Comparison of ENCODE assay signal across 27 cellular contexts in genomic region chr17:82225368-82226029, GRCh38. TPM values are rescaled to one million over a fixed set of nuclear protein-coding genes. Genes with fewer than 3 reads are reported as not detected.
DNase-seq lines count a peak whose midpoint lies in the region; ATAC-seq, FAIRE-seq and TF ChIP-seq lines count a peak whose summit lies in the region.
"Had no signal": no experiment of that assay in that cellular context is flagged by ENCODE, and none has a peak within 500 bp of the region (broad histone marks: within the 10 kb centered on the region; RNA-seq: fewer than 3 reads in every experiment).

No MANE protein-coding gene starts in this region.

- no peak overlapping the region for H3K27ac ChIP-seq in HEK293 (ENCODE audit: extremely low read depth, low read depth, low read length)
- H3K27ac ChIP-seq in K562 (ENCODE audit: extremely low read depth, low read depth, low read length), result no peak overlapping the region
- peak overlapping the region; percentile 77 for H3K27ac ChIP-seq in psoas muscle
- no peak overlapping the region for H3K27ac ChIP-seq in testis
- H3K27ac ChIP-seq: BLaER1 treated with 17β-estradiol and CSF1 and Interleukin-3, amounts not matched to agents 10 nM and 100 nM; HL-60; skin epidermis; uterus had no signal

- H3K9me3 ChIP-seq in HEK293 (ENCODE audit: control insufficient read depth, insufficient read depth, low read depth, low read length) (no peaks in the 10 kb centered on the region), K562 (replicated peaks; ENCODE audit: control insufficient read depth, insufficient read depth, low read depth, low read length) (no peaks in the 10 kb centered on the region), psoas muscle (no peaks in the 10 kb centered on the region), testis (no peaks in the 10 kb centered on the region)
- H3K9me3 ChIP-seq: BLaER1 treated with 17β-estradiol and CSF1 and Interleukin-3, amounts not matched to agents 10 nM and 100 nM; Caco-2; HAP-1; heart right ventricle; uterus had no signal

- no peaks in the 10 kb centered on the region for H3K4me1 ChIP-seq in HEK293 (ENCODE audit: control insufficient read depth, insufficient read depth, low read length)
- H3K4me1 ChIP-seq in K562 (replicated peaks in 1 of 2; ENCODE audit: control insufficient read depth in 2 of 2, insufficient read depth in 2 of 2, low read length in 2 of 2), result peaks cover 15 to 58% of the 10 kb centered on the region in 2 experiments
- peaks cover 24% of the 10 kb centered on the region for H3K4me1 ChIP-seq in psoas muscle
- H3K4me1 ChIP-seq in testis, result peaks cover 15% of the 10 kb centered on the region

- intact Hi-C loops in K562 (cut with micrococcal nuclease) (no loop called here), psoas muscle (cut with DNase I) (no loop called here), testis (cut with DNase I; ENCODE audit: low total_unique reads) (no loop called here)

- no peak for FAIRE-seq in K562 (lab: Jason Lieb, UNC)
- FAIRE-seq: GM12891 had no signal

- no TSS peak for BruUV-seq in K562 (replicated peaks; lab: Mats Ljungman, UMichigan)

- no peaks in the 10 kb centered on the region for H3K36me3 ChIP-seq in HEK293 (ENCODE audit: control insufficient read depth in 2 of 2, insufficient read depth in 1 of 2, low read length in 2 of 2)
- H3K36me3 ChIP-seq in K562 (ENCODE audit: control insufficient read depth, insufficient read depth, low read length), result no peaks in the 10 kb centered on the region
- no peaks in the 10 kb centered on the region for H3K36me3 ChIP-seq in psoas muscle (ENCODE audit: insufficient read depth in 1 of 2, low read depth in 1 of 2)
- H3K36me3 ChIP-seq in testis (ENCODE audit: low read depth, missing control alignments), result no peaks in the 10 kb centered on the region
- H3K36me3 ChIP-seq: HAP-1, heart right ventricle, uterus had no signal

- no peak for TF ChIP-seq RAD21 in K562 (CRISPR knock-in tag; conservative IDR thresholded peaks at IDR 0.05 in 1 of 2, IDR thresholded peaks at IDR 0.05 in 1 of 2)

- TF ChIP-seq CTCF in HEK293 (tag by site-specific recombination; IDR thresholded peaks at IDR 0.05), result no peak
- no peak for TF ChIP-seq CTCF in K562 (IDR thresholded peaks at IDR 0.05 in 2 of 3, conservative IDR thresholded peaks at IDR 0.05 in 1 of 3; ENCODE audit: insufficient read depth in 2 of 3, low read depth in 1 of 3, low read length in 3 of 3)
- no peak for TF ChIP-seq CTCF in psoas muscle (IDR thresholded peaks at IDR 0.05)
- TF ChIP-seq CTCF in testis (IDR thresholded peaks at IDR 0.05), result no peak

- peak overlapping the region; percentile 35; the same call in 1 of the 2 replicates for H2AFZ ChIP-seq in K562 (ENCODE audit: low read depth, low read length)

- peak; percentile 25 for ATAC-seq in K562
- peak; percentile 81 to 89 (median 85) for ATAC-seq in psoas muscle
- ATAC-seq in HG02759 (IDR thresholded peaks at IDR 0.05; ENCODE audit: unreplicated experiment), result no peak
- ATAC-seq: left colon had no signal

- POLR2A ChIA-PET in HEK293 (lab: Yijun Ruan, JAX), result no interaction called here
- POLR2A ChIA-PET in K562 (lab: Yijun Ruan, JAX), result interaction anchor here (0.6 to 2.3 kb wide), 2 partner anchors 17 to 22 kb away, joined by 3 to 6 read pairs; no protein-coding TSS in a partner anchor

- no peak for TF ChIP-seq POLR2A in K562 (conservative IDR thresholded peaks at IDR 0.05)
- TF ChIP-seq POLR2A in testis (IDR thresholded peaks at IDR 0.05), result no peak

- H3K79me2 ChIP-seq in K562 (ENCODE audit: control insufficient read depth, insufficient read depth, low read length), result no peaks in the 10 kb centered on the region

- H3K4me3 ChIP-seq in HEK293 (ENCODE audit: low read depth, low read length) (no peak overlapping the region), K562 (no peak overlapping the region), psoas muscle (peak overlapping the region; percentile 48), testis (no peak overlapping the region)
- H3K4me3 ChIP-seq: BLaER1 treated with 17β-estradiol and CSF1 and Interleukin-3, amounts not matched to agents 10 nM and 100 nM; HAP-1; heart right ventricle; skin epidermis; uterus had no signal

- CTCF ChIA-PET in HEK293 (lab: Yijun Ruan, JAX) (interaction anchor here (0.6 kb wide), 1 partner anchor 540 kb away, joined by 3 read pairs; no protein-coding TSS in a partner anchor), K562 (lab: Yijun Ruan, JAX; ENCODE audit: low intra/inter-chr PET ratio) (no interaction called here)

- H3K27me3 ChIP-seq in K562 (ENCODE audit: control insufficient read depth in 2 of 2, insufficient read depth in 2 of 2, low read length in 2 of 2) (no peaks in the 10 kb centered on the region), psoas muscle (ENCODE audit: insufficient read depth in 3 of 3, low read length in 2 of 3) (no peaks in the 10 kb centered on the region), testis (no peaks in the 10 kb centered on the region)
- H3K27me3 ChIP-seq: heart right ventricle had no signal

- no peaks in the 10 kb centered on the region for H3K9me1 ChIP-seq in K562 (ENCODE audit: control insufficient read depth, insufficient read depth, low read length)

- 54% methylated on average over 18 of the region's 24 CpGs for WGBS in K562 (ENCODE audit: insufficient coverage, low coverage, missing lambda C conversion rate)
- 18 to 30% (median 23%) methylated on average over 19 to 24 of the region's 24 CpGs for WGBS in psoas muscle, 3 donors
- 78 to 85% methylated on average over 9 to 24 of the region's 24 CpGs for WGBS in testis, 2 donors

- in situ Hi-C loops in K562 (cut with MboI), result no loop called here

- H4K20me1 ChIP-seq in K562 (replicated peaks; ENCODE audit: control insufficient read depth, insufficient read depth, low read length), result no peaks in the 10 kb centered on the region

- DNase-seq in K562 (ENCODE audit: extremely low read depth in 1 of 4, low spot score in 3 of 4), result no peak
- peak; percentile 53 for DNase-seq in left kidney (ENCODE audit: low read depth, low spot score)
- DNase-seq in psoas muscle, result peak; percentile 68 to 92
- no peak for DNase-seq in testis
- no peak for DNase-seq in mesenteric fat pad (ENCODE audit: low spot score)
- DNase-seq in SW480 (ENCODE audit: low spot score), result no peak
- DNase-seq: activated CD4-positive, alpha-beta T cell treated with anti-CD3 and anti-CD28 coated beads, Interleukin-2, amount 50 U/mL, for 48 hours; activated CD4-positive, CD25-positive, alpha-beta regulatory T cell; activated CD8-positive, alpha-beta memory T cell treated with anti-CD3 and anti-CD28 coated beads, Interleukin-2, amount 50 U/mL, for 4 hours; Caco-2; DND-41; effector CD4-positive, alpha-beta T cell; NCI-H1092; NCI-H187 treated with DMSO at 0.1 percent for 48 hours; NCI-H526 treated with DMSO at 0.1 percent for 48 hours; RPMI8226; stimulated activated CD4-positive, alpha-beta T cell treated with anti-CD3 and anti-CD28 coated beads, Interleukin-1b, Interleukin-23, amount 100 ng/mL, for 48 hours had no signal

- TF ChIP-seq EP300 in K562 (IDR thresholded peaks at IDR 0.05; ENCODE audit: low read length), result no peak

- peak overlapping the region in 1 of 2 experiments; percentile 82; a peak in 2 of 4 replicates for H3K9ac ChIP-seq in K562 (ENCODE audit: insufficient read depth in 1 of 2, low read depth in 2 of 2, low read length in 2 of 2)

- 0 out of 2 replicates have a peak overlapping the region, but pooled peaks have one; percentile 1 for H3K4me2 ChIP-seq in K562 (ENCODE audit: insufficient read depth, low read length)

RNA-seq across cellular contexts. Expression of gene SLC16A3, which starts 3.3 kb away (rescaled TPM):
- total RNA-seq in K562 (2011; cell fraction: chromatin; rRNA removed; ENCODE audit: low replicate concordance), result 2.9 and 6.6 TPM in 2 replicates
- 10.0 and 10.5 TPM in 2 replicates for total RNA-seq in K562 (2011; cell fraction: nucleolus; rRNA removed)
- 4.4 and 5.7 TPM in 2 replicates for total RNA-seq in K562 (2011; cell fraction: nucleoplasm; rRNA removed)
- 1.8 and 2.5 TPM in 2 replicates for total RNA-seq in K562 (2014; rRNA removed)
- total RNA-seq in K562 (2014; rRNA removed; fragmentation: Illumina TruSeq; extraction: Trizol), result 0.11 and 0.13 TPM in 2 replicates
- total RNA-seq in K562 (2015; rRNA removed; fragmentation: Illumina TruSeq; extraction: Trizol), result 1.0 and 1.2 TPM in 2 replicates
- 2.9 and 5.4 TPM in 2 replicates for total RNA-seq in K562 (2021)
- polyA plus RNA-seq in K562 (2011; rRNA removed), result 3.7 and 8.3 TPM in 2 replicates
- polyA plus RNA-seq in K562 (2011; cell fraction: cytosol; rRNA removed), result 9.7 and 12.8 TPM in 2 replicates
- polyA plus RNA-seq in K562 (2011; cell fraction: nucleus; rRNA removed), result 9.1 and 10.2 TPM in 2 replicates
- 4.9 and 9.3 TPM in 2 replicates for polyA plus RNA-seq in K562 (2012)
- 0.58 and 0.78 TPM in 2 replicates for polyA plus RNA-seq in K562 (2014; fragmentation: Illumina TruSeq; extraction: Trizol)
- not detected for polyA plus RNA-seq in K562 (2014; fragmentation: Nextera tagmentation; extraction: Ambion mirVana)
- polyA plus RNA-seq in K562 (2014; rRNA removed), result 0.81 and 1.9 TPM in 2 replicates
- polyA minus RNA-seq in K562 (2011; rRNA and poly(A)+ RNA removed), result 2.9 and 3.7 TPM in 2 replicates
- polyA minus RNA-seq in K562 (2011; cell fraction: cytosol; rRNA and poly(A)+ RNA removed), result 7.0 and 15.5 TPM in 2 replicates
- polyA minus RNA-seq in K562 (2011; cell fraction: nucleus; rRNA and poly(A)+ RNA removed), result 4.8 and 6.9 TPM in 2 replicates
- total RNA-seq in psoas muscle, result 100 to 1,000 TPM in 2 of 4 donors, 10 to 100 TPM in 2; 18.6 to 182 (median 70.1) TPM
- 100 to 1,000 TPM; 102 to 263 (median 128) TPM for polyA plus RNA-seq in psoas muscle
- 10 to 100 TPM; 67.7 to 71.4 TPM for total RNA-seq in testis
- polyA plus RNA-seq in testis (ENCODE audit: insufficient read depth, low read depth, low replicate concordance), result 70.6 TPM
- 65.0 TPM for total RNA-seq in mesenteric fat pad

RNA-seq across cellular contexts. Expression of gene CCDC57, which starts 12.9 kb away (rescaled TPM):
- 238 and 466 TPM in 2 replicates for total RNA-seq in K562 (2011; cell fraction: chromatin; rRNA removed; ENCODE audit: low replicate concordance)
- total RNA-seq in K562 (2011; cell fraction: nucleolus; rRNA removed), result 176 and 211 TPM in 2 replicates
- total RNA-seq in K562 (2011; cell fraction: nucleoplasm; rRNA removed), result 135 and 163 TPM in 2 replicates
- total RNA-seq in K562 (2014; rRNA removed) (13.6 and 19.0 TPM in 2 replicates), K562 (2014; rRNA removed; fragmentation: Illumina TruSeq; extraction: Trizol) (10.7 TPM in 2 replicates), K562 (2015; rRNA removed; fragmentation: Illumina TruSeq; extraction: Trizol) (17.1 and 18.1 TPM in 2 replicates), K562 (2021) (33.8 and 36.0 TPM in 2 replicates), psoas muscle (10 to 100 TPM; 10.2 to 15.3 (median 12.4) TPM), testis (100 to 1,000 TPM in 1 of 2 donors, 10 to 100 TPM in 1; 71.8 to 111 TPM), mesenteric fat pad (24.7 TPM)
- polyA plus RNA-seq in K562 (2011; rRNA removed) (26.3 and 31.1 TPM in 2 replicates), K562 (2014; fragmentation: Illumina TruSeq; extraction: Trizol) (12.9 and 19.9 TPM in 2 replicates), K562 (2014; fragmentation: Nextera tagmentation; extraction: Ambion mirVana) (1 to 10 TPM in 1 of 2 experiments, under 1 TPM in 1; 0.83 to 1.1 TPM), K562 (2014; rRNA removed) (34.8 and 36.2 TPM in 2 replicates), psoas muscle (10 to 100 TPM in 1 of 3 donors, 1 to 10 TPM in 2; 7.2 to 11.1 (median 8.6) TPM), testis (ENCODE audit: insufficient read depth, low read depth, low replicate concordance) (61.3 TPM)
- polyA plus RNA-seq in K562 (2011; cell fraction: cytosol; rRNA removed), result 15.4 and 18.8 TPM in 2 replicates
- 146 and 224 TPM in 2 replicates for polyA plus RNA-seq in K562 (2011; cell fraction: nucleus; rRNA removed)
- 20.1 and 38.4 TPM in 2 replicates for polyA plus RNA-seq in K562 (2012)
- polyA minus RNA-seq in K562 (2011; rRNA and poly(A)+ RNA removed), result 15.9 and 16.8 TPM in 2 replicates
- 12.2 and 13.1 TPM in 2 replicates for polyA minus RNA-seq in K562 (2011; cell fraction: cytosol; rRNA and poly(A)+ RNA removed)
- 47.4 and 49.1 TPM in 2 replicates for polyA minus RNA-seq in K562 (2011; cell fraction: nucleus; rRNA and poly(A)+ RNA removed)

RNA-seq across cellular contexts. Expression of gene CSNK1D, which starts 48.0 kb away (rescaled TPM):
- total RNA-seq in K562 (2011; cell fraction: chromatin; rRNA removed; ENCODE audit: low replicate concordance), result 268 and 441 TPM in 2 replicates
- total RNA-seq in K562 (2011; cell fraction: nucleolus; rRNA removed), result 196 and 213 TPM in 2 replicates
- total RNA-seq in K562 (2011; cell fraction: nucleoplasm; rRNA removed), result 179 and 187 TPM in 2 replicates
- total RNA-seq in K562 (2014; rRNA removed), result 26.1 and 39.0 TPM in 2 replicates
- total RNA-seq in K562 (2014; rRNA removed; fragmentation: Illumina TruSeq; extraction: Trizol), result 35.9 and 41.3 TPM in 2 replicates
- 35.7 and 36.6 TPM in 2 replicates for total RNA-seq in K562 (2015; rRNA removed; fragmentation: Illumina TruSeq; extraction: Trizol)
- 95.3 and 114 TPM in 2 replicates for total RNA-seq in K562 (2021)
- polyA plus RNA-seq in K562 (2011; rRNA removed), result 82.8 and 96.8 TPM in 2 replicates
- polyA plus RNA-seq in K562 (2011; cell fraction: cytosol; rRNA removed), result 51.5 and 60.4 TPM in 2 replicates
- polyA plus RNA-seq in K562 (2011; cell fraction: nucleus; rRNA removed), result 306 and 488 TPM in 2 replicates
- 102 and 106 TPM in 2 replicates for polyA plus RNA-seq in K562 (2012)
- polyA plus RNA-seq in K562 (2014; fragmentation: Illumina TruSeq; extraction: Trizol), result 123 and 133 TPM in 2 replicates
- polyA plus RNA-seq in K562 (2014; fragmentation: Nextera tagmentation; extraction: Ambion mirVana), result 1 to 10 TPM; 6.5 to 7.4 TPM
- 81.0 and 90.3 TPM in 2 replicates for polyA plus RNA-seq in K562 (2014; rRNA removed)
- polyA minus RNA-seq in K562 (2011; rRNA and poly(A)+ RNA removed), result 56.2 and 74.7 TPM in 2 replicates
- 45.7 and 51.3 TPM in 2 replicates for polyA minus RNA-seq in K562 (2011; cell fraction: cytosol; rRNA and poly(A)+ RNA removed)
- 71.1 and 74.9 TPM in 2 replicates for polyA minus RNA-seq in K562 (2011; cell fraction: nucleus; rRNA and poly(A)+ RNA removed)
- 100 to 1,000 TPM in 3 of 4 donors, 10 to 100 TPM in 1; 73.5 to 139 (median 116) TPM for total RNA-seq in psoas muscle
- 100 to 1,000 TPM in 1 of 3 donors, 10 to 100 TPM in 2; 74.3 to 124 (median 92.7) TPM for polyA plus RNA-seq in psoas muscle
- total RNA-seq in testis, result 100 to 1,000 TPM; 137 to 179 TPM
- polyA plus RNA-seq in testis (ENCODE audit: insufficient read depth, low read depth, low replicate concordance), result 178 TPM
- 171 TPM for total RNA-seq in mesenteric fat pad

Comparison
In these comparisons a context has a peak if more than half of its experiments do, and no peak if none do; other contexts are left out.
1. DNase-seq: peak in left kidney (single experiment) and psoas muscle (2 of 2); none in K562 (0 of 4), testis (single experiment), mesenteric fat pad (single experiment) and SW480 (single experiment).